In the genomic region with DNA sequence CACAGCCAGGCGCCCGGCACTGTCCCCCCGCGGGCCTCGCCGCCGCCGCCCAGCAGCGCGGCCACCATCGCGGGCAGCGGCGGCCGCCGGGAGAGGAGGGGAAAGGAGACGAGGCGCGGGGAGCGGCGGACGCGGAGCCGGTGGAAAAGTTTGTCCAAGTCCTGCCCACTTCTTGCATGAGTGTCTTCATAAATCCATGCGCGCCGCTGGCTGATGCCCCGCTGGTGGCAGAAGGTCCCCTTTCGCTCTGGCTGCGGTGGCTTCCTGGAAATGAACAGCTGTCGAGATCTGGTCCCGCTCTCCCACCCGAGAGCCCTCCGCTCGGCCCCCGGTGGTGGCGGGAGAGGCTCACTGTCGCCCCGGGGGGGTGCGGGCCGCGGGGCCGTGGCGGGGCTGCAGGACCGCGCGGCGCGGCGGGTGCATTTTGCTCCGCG, we compare ENCODE assay signal across 7 cellular contexts. TPM values are rescaled to one million over a fixed set of nuclear protein-coding genes. Genes with fewer than 3 reads are reported as not detected.
DNase-seq lines count a peak whose midpoint lies in the region; ATAC-seq lines count a peak whose summit lies in the region.

No MANE protein-coding gene starts in this region.

- H3K27me3 ChIP-seq in mesendoderm (ENCODE audit: insufficient read depth, low read length, poor library complexity) (peaks cover 5% of the 10 kb centered on the region), stomach smooth muscle (ENCODE audit: control insufficient read depth in 1 of 2, insufficient read depth in 2 of 2, low read length in 2 of 2) (no peaks in the 10 kb centered on the region)

- DNase-seq in T1000 (lab: John Stamatoyannopoulos, UW), result peak; percentile 54
- DNase-seq in dermis blood vessel endothelial cell, result peak; percentile 51
- DNase-seq in mesendoderm, result no peak
- no peak for DNase-seq in HPDE6-E6E7 (ENCODE audit: extremely low spot score)

- H3K4me3 ChIP-seq in mesendoderm (ENCODE audit: low read length) (peak overlapping the region; percentile 61), stomach smooth muscle (ENCODE audit: low read length in 2 of 2) (peak overlapping the region; percentile 61 to 91)

- H3K23ac ChIP-seq in mesendoderm (ENCODE audit: low read length), result no peak overlapping the region

- peak overlapping the region; percentile 85 for H3K56ac ChIP-seq in mesendoderm (ENCODE audit: low read length)

- no peaks in the 10 kb centered on the region for H3K36me3 ChIP-seq in mesendoderm (ENCODE audit: control insufficient read depth, insufficient read depth, low read length)
- peaks cover 0 to 2% of the 10 kb centered on the region in 2 donors for H3K36me3 ChIP-seq in stomach smooth muscle (ENCODE audit: control insufficient read depth in 2 of 2, insufficient read depth in 2 of 2, low read length in 2 of 2)

- no peak overlapping the region for H3K4ac ChIP-seq in mesendoderm (ENCODE audit: low read depth, low read length)

- H3K27ac ChIP-seq in mesendoderm (ENCODE audit: low read depth, low read length) (peak overlapping the region; percentile 85), stomach smooth muscle (ENCODE audit: low read length) (peak overlapping the region; percentile 88)

- peaks cover 8% of the 10 kb centered on the region for H3K4me1 ChIP-seq in mesendoderm (ENCODE audit: control insufficient read depth, low read depth, low read length)
- H3K4me1 ChIP-seq in stomach smooth muscle (ENCODE audit: control insufficient read depth, insufficient read depth, low read length), result peaks cover 26% of the 10 kb centered on the region

- no peak overlapping the region for H2BK15ac ChIP-seq in mesendoderm (replicated peaks; ENCODE audit: low read depth)

- ATAC-seq in GM18909 (IDR thresholded peaks at IDR 0.05; ENCODE audit: poor library complexity, unreplicated experiment) (peak; percentile 6), HG03196 (IDR thresholded peaks at IDR 0.05; ENCODE audit: unreplicated experiment) (peak; percentile 20)

- WGBS in mesendoderm (ENCODE audit: extremely low coverage, insufficient coverage, low lambda C conversion rate), result no CpG with 5 or more reads among the region's 52 CpGs

- H3K9ac ChIP-seq in mesendoderm (ENCODE audit: low read length) (peak overlapping the region; percentile 71), stomach smooth muscle (ENCODE audit: low read length in 2 of 2) (peak overlapping the region; percentile 55 to 72)

- no peaks in the 10 kb centered on the region for H3K9me3 ChIP-seq in stomach smooth muscle (ENCODE audit: control insufficient read depth in 2 of 2, low read length in 2 of 2)

- H2AK5ac ChIP-seq in mesendoderm (ENCODE audit: low read length), result no peak overlapping the region

- H3K4me2 ChIP-seq in mesendoderm (ENCODE audit: low read length), result peak overlapping the region; percentile 97

- H2BK5ac ChIP-seq in mesendoderm (ENCODE audit: low read length), result no peak overlapping the region

- peak overlapping the region; percentile 39 for H2BK120ac ChIP-seq in mesendoderm (ENCODE audit: low read depth, low read length)

- H3K79me2 ChIP-seq in mesendoderm (ENCODE audit: control insufficient read depth, insufficient read depth, low read length), result no peaks in the 10 kb centered on the region

- no peaks in the 10 kb centered on the region for H3K79me1 ChIP-seq in mesendoderm (ENCODE audit: low read length)

- no peak overlapping the region for H4K8ac ChIP-seq in mesendoderm (ENCODE audit: low read depth, low read length)

- H4K5ac ChIP-seq in mesendoderm (ENCODE audit: low read length), result no peak overlapping the region

- H3K18ac ChIP-seq in mesendoderm (ENCODE audit: low read length), result peak overlapping the region; percentile 52

RNA-seq across cellular contexts. Expression of a gene that starts 0.6 kb away (rescaled TPM):
- total RNA-seq in dermis blood vessel endothelial cell, result 1.4 and 1.5 TPM in 2 replicates
- 0.73 TPM for polyA plus RNA-seq in mesendoderm (2013, experiment 1 of 2)
- 0.59 TPM for polyA plus RNA-seq in mesendoderm (2013, experiment 2 of 2)

Comparison
In these comparisons a context has a peak if more than half of its experiments do, and no peak if none do; other contexts are left out.
1. DNase-seq: peak in T1000 (single experiment) and dermis blood vessel endothelial cell (single experiment); none in mesendoderm (single experiment) and HPDE6-E6E7 (single experiment).